Comparison of ENCODE assay signal across 21 cellular contexts in the genomic region with DNA sequence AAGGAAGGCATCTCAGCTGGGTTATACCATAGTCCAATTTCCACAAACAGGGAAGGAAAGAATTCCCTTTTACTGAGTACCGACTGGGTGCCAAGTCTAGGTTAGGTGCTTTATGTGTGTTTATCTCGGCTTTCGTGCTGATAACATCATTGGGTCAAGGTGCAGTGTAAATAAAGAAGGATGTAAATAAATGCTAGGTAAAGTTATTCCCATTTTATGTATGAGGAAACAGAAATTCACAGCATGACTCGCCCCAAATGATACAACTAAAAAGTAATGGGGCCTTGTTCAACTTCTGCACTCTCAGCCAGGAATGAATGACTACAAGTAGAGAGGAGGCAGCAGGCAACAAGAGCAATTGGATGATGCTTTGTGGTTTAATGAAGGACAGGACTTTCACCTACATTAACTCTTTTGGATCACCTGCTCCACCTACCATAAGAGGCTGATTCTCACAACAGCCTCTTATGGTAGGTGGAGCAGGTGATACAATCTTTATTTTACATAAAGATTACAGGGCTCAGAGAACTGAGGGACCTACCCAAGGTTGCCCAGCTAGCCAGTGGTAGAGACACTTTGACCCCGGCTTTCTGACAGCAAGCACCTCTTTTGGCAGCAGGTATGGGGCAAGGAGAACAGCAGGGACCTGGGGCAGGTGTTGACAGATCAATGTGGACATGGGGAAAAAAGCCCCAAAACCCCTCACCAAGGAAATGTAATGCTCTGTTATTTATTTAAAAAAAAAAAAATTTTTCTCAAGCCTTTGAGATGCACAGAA.
DNase-seq lines count a peak whose midpoint lies in the region; ATAC-seq and TF ChIP-seq lines count a peak whose summit lies in the region.
"Had no signal": no experiment of that assay in that cellular context is flagged by ENCODE, and none has a peak within 500 bp of the region (broad histone marks: within the 10 kb centered on the region; RNA-seq: fewer than 3 reads in every experiment).

No MANE protein-coding gene starts in this region.

- H2BK15ac ChIP-seq in H9 (ENCODE audit: low read depth, low read length), result no peak overlapping the region

- H3K27me3 ChIP-seq in H9 (ENCODE audit: insufficient read depth, low read length), result peaks cover 2% of the 10 kb centered on the region; the same call in 1 of the 2 replicates

- no peak overlapping the region for H3K4ac ChIP-seq in H9 (ENCODE audit: low read depth, low read length)

- H3K27ac Mint-ChIP-seq in H9, result no peak overlapping the region
- H3K27ac Mint-ChIP-seq: activated CD4-positive, alpha-beta memory T cell treated with anti-CD3 and anti-CD28 coated beads for 36 hours; CD4-positive, alpha-beta memory T cell had no signal

- CTCF ChIA-PET in OCI-LY7 (lab: Charles Lee; ENCODE audit: unreplicated experiment), result no interaction called here

- peak; percentile 55 for DNase-seq in EH (ENCODE audit: low read depth)
- DNase-seq in OCI-LY7 (ENCODE audit: low spot score), result no peak
- DNase-seq in left colon, result peak in 1 of 2 donors; percentile 53
- DNase-seq in amniotic stem cell (lab: John Stamatoyannopoulos, UW), result no peak
- DNase-seq in H9, result no peak
- no peak for DNase-seq in erythroblast (lab: John Stamatoyannopoulos, UW)
- DNase-seq: activated CD4-positive, alpha-beta memory T cell treated with anti-CD3 and anti-CD28 coated beads for 36 hours; activated gamma-delta T cell treated with Interleukin-2 at 50 U/mL for 16 hours; CD4-positive, alpha-beta memory T cell; glutamatergic neuron; NCI-H1105; NCI-H748 treated with DMSO at 0.1 percent for 48 hours; Right ventricle myocardium superior; stimulated activated CD4-positive, alpha-beta T cell treated with anti-CD3 and anti-CD28 coated beads, Interleukin-2, amount 100 ng/mL, for 24 hours; stimulated activated naive CD4-positive, alpha-beta T cell treated with Interleukin-2 at 50 U/mL for 16 hours; SW 1271 had no signal

- H3K4me1 ChIP-seq in OCI-LY7 (ENCODE audit: insufficient read depth, low read length, poor library complexity, severe bottlenecking), result peaks cover 44% of the 10 kb centered on the region
- no peaks in the 10 kb centered on the region for H3K4me1 ChIP-seq in H9 (ENCODE audit: insufficient read depth, low read length)

- no peak overlapping the region for H3K9ac ChIP-seq in H9 (ENCODE audit: extremely low read depth, insufficient read length, low read length)

- no TSS peak for BruUV-seq in OCI-LY7 (replicated peaks; lab: Mats Ljungman, UMichigan)

- no peak overlapping the region for H3K23ac ChIP-seq in H9 (ENCODE audit: insufficient read length, low read depth, low read length)

- ATAC-seq in left colon (peak; percentile 82), GM21825 (IDR thresholded peaks at IDR 0.05; ENCODE audit: unreplicated experiment) (no peak)

- H3K14ac ChIP-seq in H9 (ENCODE audit: insufficient read depth, low read length), result no peak overlapping the region

- no peak overlapping the region for H3K4me3 Mint-ChIP-seq in H9
- H3K4me3 Mint-ChIP-seq: activated CD4-positive, alpha-beta memory T cell treated with anti-CD3 and anti-CD28 coated beads for 36 hours; CD4-positive, alpha-beta memory T cell had no signal

- TF ChIP-seq CTCF in 22Rv1 (IDR thresholded peaks at IDR 0.05) (no peak), OCI-LY7 (conservative IDR thresholded peaks at IDR 0.05; ENCODE audit: low read length) (no peak), H9 (conservative IDR thresholded peaks at IDR 0.05) (no peak)

- TF ChIP-seq POLR2A in erythroblast (IDR thresholded peaks at IDR 0.05; ENCODE audit: low read length), result no peak

- H3K18ac ChIP-seq in H9 (ENCODE audit: insufficient read length, low read depth, low read length), result no peak overlapping the region

- no peaks in the 10 kb centered on the region for H3K79me2 ChIP-seq in OCI-LY7 (ENCODE audit: insufficient read depth, low read depth, low read length)
- no peaks in the 10 kb centered on the region for H3K79me2 ChIP-seq in H9 (ENCODE audit: insufficient read depth, low read length)

- intact Hi-C loops in OCI-LY7 (cut with micrococcal nuclease; ENCODE audit: unreplicated experiment), result no loop called here
- intact Hi-C loops in left colon (cut with DNase I, micrococcal nuclease), result no loop called here

- H3K9me2 ChIP-seq in OCI-LY7 (ENCODE audit: insufficient read depth, low read length), result no peaks in the 10 kb centered on the region

- no peak overlapping the region for H3T11ph ChIP-seq in H9 (ENCODE audit: low read length)

- no CpG with 5 or more reads among the region's 5 CpGs for WGBS in H9 (ENCODE audit: extremely low coverage, insufficient read length, low lambda C conversion rate)

- no peak overlapping the region for H4K8ac ChIP-seq in H9 (replicated peaks; ENCODE audit: insufficient read length, low read depth, low read length)

- H4K20me1 ChIP-seq in OCI-LY7 (ENCODE audit: insufficient read depth, low read length) (no peaks in the 10 kb centered on the region), H9 (ENCODE audit: control insufficient read depth, insufficient read depth, insufficient read length) (no peaks in the 10 kb centered on the region)

- H3K4me1 Mint-ChIP-seq in H9, result peaks cover 17 to 18% of the 10 kb centered on the region in 2 experiments

- H3K27me3 Mint-ChIP-seq in H9 (ENCODE audit: low read depth), result peaks cover 50% of the 10 kb centered on the region

- no peak overlapping the region for H3K4me2 ChIP-seq in OCI-LY7 (ENCODE audit: low read length)
- H3K4me2 ChIP-seq in H9 (ENCODE audit: insufficient read depth, insufficient read length, low read length), result no peak overlapping the region

- H3K9me3 Mint-ChIP-seq in H9, result peaks cover 0 to 2% of the 10 kb centered on the region in 2 experiments; a peak in 3 of 5 replicates
- H3K9me3 Mint-ChIP-seq: activated CD4-positive, alpha-beta memory T cell treated with anti-CD3 and anti-CD28 coated beads for 36 hours had no signal

- no peak overlapping the region for H2BK12ac ChIP-seq in H9 (ENCODE audit: insufficient read length, low read depth, low read length)

- H4K91ac ChIP-seq in H9 (ENCODE audit: insufficient read length, low read depth, low read length), result no peak overlapping the region

- POLR2A ChIA-PET in OCI-LY7 (lab: Charles Lee), result no interaction called here

- H4K5ac ChIP-seq in H9 (ENCODE audit: insufficient read length, low read depth, low read length), result no peak overlapping the region

- H2AK5ac ChIP-seq in H9 (ENCODE audit: insufficient read length, low read length), result no peak overlapping the region

- H2AFZ ChIP-seq in OCI-LY7 (ENCODE audit: low read length) (peak overlapping the region; percentile 36; the same call in 1 of the 2 replicates), H9 (ENCODE audit: low read length) (no peak overlapping the region)

- H3K36me3 ChIP-seq in OCI-LY7 (ENCODE audit: insufficient read depth, low read length), result no peaks in the 10 kb centered on the region

- no peak overlapping the region for H2BK120ac ChIP-seq in H9 (ENCODE audit: low read depth, low read length, poor library complexity, severe bottlenecking)

- H3K79me1 ChIP-seq in H9 (ENCODE audit: insufficient read depth, low read depth, low read length, poor library complexity, severe bottlenecking), result no peaks in the 10 kb centered on the region

- no peaks in the 10 kb centered on the region for H3K9me3 ChIP-seq in OCI-LY7 (ENCODE audit: low read length)
- no peaks in the 10 kb centered on the region for H3K9me3 ChIP-seq in H9 (ENCODE audit: control insufficient read depth, low read depth, low read length)

- no peaks in the 10 kb centered on the region for H3K23me2 ChIP-seq in H9 (ENCODE audit: insufficient read length, low read depth, low read length, poor library complexity, severe bottlenecking)

- no peaks in the 10 kb centered on the region for H3K36me3 Mint-ChIP-seq in H9 (ENCODE audit: insufficient read depth in 1 of 3, low read depth in 3 of 3)
- H3K36me3 Mint-ChIP-seq: activated CD4-positive, alpha-beta memory T cell treated with anti-CD3 and anti-CD28 coated beads for 36 hours; brain; CD4-positive, alpha-beta memory T cell had no signal

- H3K4me3 ChIP-seq in OCI-LY7 (ENCODE audit: low read depth, low read length, poor library complexity, severe bottlenecking), result no peak overlapping the region
- H3K4me3 ChIP-seq: coronary artery, skin epidermis had no signal

- H3K56ac ChIP-seq in H9 (ENCODE audit: insufficient read length, low read depth, low read length), result no peak overlapping the region

- H3K27ac ChIP-seq in 22Rv1 (peak overlapping the region; percentile 58), OCI-LY7 (ENCODE audit: low read depth, low read length, poor library complexity, severe bottlenecking) (no peak overlapping the region), H9 (ENCODE audit: insufficient read length, low read depth, low read length) (no peak overlapping the region)
- H3K27ac ChIP-seq: coronary artery, skin epidermis had no signal

- H2BK5ac ChIP-seq in H9 (ENCODE audit: insufficient read length, low read length), result no peak overlapping the region

- H2BK20ac ChIP-seq in H9 (ENCODE audit: low read depth, low read length, poor library complexity, severe bottlenecking), result no peak overlapping the region
